In genomic region chr14:74655597-74656389, GRCh38 we compare ENCODE assay signal across 19 cellular contexts. TPM values are rescaled to one million over a fixed set of nuclear protein-coding genes. Genes with fewer than 3 reads are reported as not detected.
A peak's percentile ranks its signal among the peaks of the same experiment; 100 is the strongest.
DNase-seq lines count a peak whose midpoint lies in the region; ATAC-seq, FAIRE-seq and TF ChIP-seq lines count a peak whose summit lies in the region.
"Had no signal": no experiment of that assay in that cellular context is flagged by ENCODE, and none has a peak within 500 bp of the region (broad histone marks: within the 10 kb centered on the region; RNA-seq: fewer than 3 reads in every experiment).

No MANE protein-coding gene starts in this region.

- H3K36me3 ChIP-seq in CD4-positive, alpha-beta memory T cell (ENCODE audit: insufficient read depth, low read length): no peaks in the 10 kb centered on the region
- H3K36me3 ChIP-seq in PC-9 (ENCODE audit: low read depth) (peaks cover 23% of the 10 kb centered on the region), esophagus squamous epithelium (peaks cover 0 to 27% (median 0%) of the 10 kb centered on the region in 3 donors), osteoblast (ENCODE audit: insufficient read depth, low read length) (peaks cover 6% of the 10 kb centered on the region), pancreas (no peaks in the 10 kb centered on the region)

- H3K9me3 Mint-ChIP-seq in CD4-positive, alpha-beta memory T cell: no peaks in the 10 kb centered on the region
- H3K9me3 Mint-ChIP-seq in stimulated activated effector memory CD8-positive, alpha-beta T cell treated with anti-CD3 and anti-CD28 coated beads, Interleukin-12 subunit alpha, Interleukin-12 subunit beta, amount 100 ng/mL, for 72 hours: no peaks in the 10 kb centered on the region

- 61 to 66% methylated on average over 2 of the region's 2 CpGs for WGBS in esophagus squamous epithelium, 2 donors
- 88 to 96% methylated on average over 2 of the region's 2 CpGs for WGBS in pancreas, 2 donors

- H4K20me1 ChIP-seq in PC-9 (ENCODE audit: insufficient read depth) (no peaks in the 10 kb centered on the region), osteoblast (ENCODE audit: insufficient read depth, low read length) (no peaks in the 10 kb centered on the region)

- POLR2A ChIA-PET in CD4-positive, alpha-beta memory T cell (lab: Charles Lee; ENCODE audit: partially characterized antibody): interaction anchor here (1.3 kb wide), 1 partner anchor 37 kb away, joined by 3 read pairs; no protein-coding TSS in a partner anchor
- POLR2A ChIA-PET in PC-9 (lab: Charles Lee; ENCODE audit: unreplicated experiment): interaction anchor here (0.7 to 1.1 kb wide), 4 partner anchors 7 to 73 kb away, joined by 3 to 18 read pairs (median 6); no protein-coding TSS in a partner anchor

- H2AFZ ChIP-seq in PC-9 (no peak overlapping the region), osteoblast (ENCODE audit: low read length) (no peak overlapping the region)

- H3K4me1 Mint-ChIP-seq in CD4-positive, alpha-beta memory T cell: peaks cover 4 to 13% (median 7%) of the 10 kb centered on the region in 4 donors
- H3K4me1 Mint-ChIP-seq in stimulated activated effector memory CD8-positive, alpha-beta T cell treated with anti-CD3 and anti-CD28 coated beads, Interleukin-12 subunit alpha, Interleukin-12 subunit beta, amount 100 ng/mL, for 72 hours: peaks cover 11% of the 10 kb centered on the region

- ATAC-seq in stimulated activated effector memory CD8-positive, alpha-beta T cell treated with anti-CD3 and anti-CD28 coated beads, Interleukin-12 subunit alpha, Interleukin-12 subunit beta, amount 100 ng/mL, for 72 hours: no peak
- ATAC-seq in pancreas: no peak
- ATAC-seq: left lobe of liver, Panc1 had no signal

- CTCF ChIA-PET in CD4-positive, alpha-beta memory T cell (lab: Charles Lee; ENCODE audit: partially characterized antibody): interaction anchor here (1.0 to 1.4 kb wide), 5 partner anchors 8 to 107 kb away, joined by 3 to 5 read pairs (median 3); partner anchors contain the start of gene LTBP2
- CTCF ChIA-PET in PC-9 (lab: Charles Lee): interaction anchor here (0.9 kb wide), 1 partner anchor 44 kb away, joined by 3 read pairs; the partner anchor contains the start of gene LTBP2

- TF ChIP-seq CTCF in PC-9 (conservative IDR thresholded peaks at IDR 0.05) (no peak; the same call in 1 of the 2 replicates), esophagus squamous epithelium (IDR thresholded peaks at IDR 0.05) (no peak), osteoblast (IDR thresholded peaks at IDR 0.05; ENCODE audit: extremely low read depth, low read depth, low read length) (no peak), pancreas (IDR thresholded peaks at IDR 0.05) (no peak)

- no peaks in the 10 kb centered on the region for H3K9me2 ChIP-seq in PC-9 (ENCODE audit: insufficient read depth)

- H3K27ac Mint-ChIP-seq in CD4-positive, alpha-beta memory T cell: peak overlapping the region in 5 of 7 donors; percentile 7 to 67 (median 25)
- no peak overlapping the region for H3K27ac Mint-ChIP-seq in stimulated activated effector memory CD8-positive, alpha-beta T cell treated with anti-CD3 and anti-CD28 coated beads, Interleukin-12 subunit alpha, Interleukin-12 subunit beta, amount 100 ng/mL, for 72 hours

- H3K27me3 ChIP-seq in CD4-positive, alpha-beta memory T cell (ENCODE audit: insufficient read depth, low read length): no peaks in the 10 kb centered on the region
- H3K27me3 ChIP-seq in PC-9 (ENCODE audit: insufficient read depth, low read depth) (no peaks in the 10 kb centered on the region), esophagus squamous epithelium (no peaks in the 10 kb centered on the region), osteoblast (ENCODE audit: insufficient read depth, low read length) (no peaks in the 10 kb centered on the region), pancreas (no peaks in the 10 kb centered on the region)

- H3K27me3 Mint-ChIP-seq in CD4-positive, alpha-beta memory T cell: no peaks in the 10 kb centered on the region

- no peaks in the 10 kb centered on the region for H3K9me3 ChIP-seq in CD4-positive, alpha-beta memory T cell (ENCODE audit: control insufficient read depth in 1 of 2, low read length in 2 of 2)
- H3K9me3 ChIP-seq in PC-9 (ENCODE audit: insufficient read depth, low read depth): no peaks in the 10 kb centered on the region
- no peaks in the 10 kb centered on the region for H3K9me3 ChIP-seq in esophagus squamous epithelium
- no peaks in the 10 kb centered on the region for H3K9me3 ChIP-seq in osteoblast (ENCODE audit: low read depth, low read length)
- no peaks in the 10 kb centered on the region for H3K9me3 ChIP-seq in pancreas
- H3K9me3 ChIP-seq: HAP-1 had no signal

- H3K4me3 ChIP-seq in CD4-positive, alpha-beta memory T cell (ENCODE audit: low read length in 2 of 2): no peak overlapping the region
- H3K4me3 ChIP-seq in PC-9: no peak overlapping the region
- no peak overlapping the region for H3K4me3 ChIP-seq in esophagus squamous epithelium
- H3K4me3 ChIP-seq in osteoblast (ENCODE audit: insufficient read depth, low read length): peak overlapping the region; percentile 12
- H3K4me3 ChIP-seq in pancreas: no peak overlapping the region
- H3K4me3 ChIP-seq: HAP-1 had no signal

- H3K79me2 ChIP-seq in PC-9 (ENCODE audit: low read depth): no peaks in the 10 kb centered on the region
- peaks cover 3% of the 10 kb centered on the region for H3K79me2 ChIP-seq in osteoblast (ENCODE audit: insufficient read depth, low read length)

- intact Hi-C loops in CD4-positive, alpha-beta memory T cell (cut with micrococcal nuclease): no loop called here
- intact Hi-C loops in PC-9 (cut with micrococcal nuclease; ENCODE audit: unreplicated experiment): loop anchor here (1.0 to 5.0 kb wide), 4 partner anchors 16 to 83 kb away; no protein-coding TSS in a partner anchor
- intact Hi-C loops in esophagus squamous epithelium (cut with DNase I): no loop called here
- intact Hi-C loops in pancreas (cut with DNase I): no loop called here

- no peak for FAIRE-seq in pancreas (lab: Jason Lieb, UNC)
- FAIRE-seq: frontal cortex, GM12891, TTC549 had no signal

- no peaks in the 10 kb centered on the region for H3K4me1 ChIP-seq in CD4-positive, alpha-beta memory T cell (ENCODE audit: insufficient read depth, low read length)
- H3K4me1 ChIP-seq in PC-9 (replicated peaks; ENCODE audit: insufficient read depth): peaks cover 59% of the 10 kb centered on the region
- peaks cover 0 to 30% (median 5%) of the 10 kb centered on the region in 3 donors for H3K4me1 ChIP-seq in esophagus squamous epithelium
- H3K4me1 ChIP-seq in osteoblast (ENCODE audit: insufficient read depth, low read length): peaks cover 56% of the 10 kb centered on the region
- no peaks in the 10 kb centered on the region for H3K4me1 ChIP-seq in pancreas
- H3K4me1 ChIP-seq: HAP-1 had no signal

- no peak for DNase-seq in CD4-positive, alpha-beta memory T cell
- DNase-seq in PC-9 (peak; percentile 58 to 96), esophagus squamous epithelium (lab: John Stamatoyannopoulos, UW) (no peak), osteoblast (ENCODE audit: insufficient read length, low spot score, missing footprints) (no peak), KG1 (lab: John Stamatoyannopoulos, UW) (no peak), pancreas (no peak)
- DNase-seq in stimulated activated effector memory CD8-positive, alpha-beta T cell treated with anti-CD3 and anti-CD28 coated beads, Interleukin-12 subunit alpha, Interleukin-12 subunit beta, amount 100 ng/mL, for 72 hours (ENCODE audit: low spot score in 2 of 2): no peak
- DNase-seq in activated naive CD4-positive, alpha-beta T cell treated with Interleukin-2 at 50 U/mL for 16 hours: no peak
- DNase-seq: aorta, COR-L47, NCI-H2171, posterior cingulate gyrus had no signal

- peaks cover 18 to 32% of the 10 kb centered on the region in 2 donors for H3K36me3 Mint-ChIP-seq in CD4-positive, alpha-beta memory T cell
- peaks cover 29% of the 10 kb centered on the region for H3K36me3 Mint-ChIP-seq in stimulated activated effector memory CD8-positive, alpha-beta T cell treated with anti-CD3 and anti-CD28 coated beads, Interleukin-12 subunit alpha, Interleukin-12 subunit beta, amount 100 ng/mL, for 72 hours

- H3K4me3 Mint-ChIP-seq in CD4-positive, alpha-beta memory T cell: no peak overlapping the region
- no peak overlapping the region for H3K4me3 Mint-ChIP-seq in stimulated activated effector memory CD8-positive, alpha-beta T cell treated with anti-CD3 and anti-CD28 coated beads, Interleukin-12 subunit alpha, Interleukin-12 subunit beta, amount 100 ng/mL, for 72 hours

- H3K4me2 ChIP-seq in PC-9: peak overlapping the region; percentile 47
- peak overlapping the region; percentile 52 for H3K4me2 ChIP-seq in osteoblast (ENCODE audit: insufficient read depth, low read length)
- H3K4me2 ChIP-seq: KMS-11 had no signal

- H3F3A ChIP-seq in PC-9 (ENCODE audit: insufficient read depth, low read depth): peaks cover 33% of the 10 kb centered on the region

- TF ChIP-seq POLR2A in esophagus squamous epithelium (IDR thresholded peaks at IDR 0.05): no peak

- H3K27ac ChIP-seq in CD4-positive, alpha-beta memory T cell (ENCODE audit: low read depth, low read length): no peak overlapping the region
- H3K27ac ChIP-seq in PC-9: peak overlapping the region; percentile 78
- H3K27ac ChIP-seq in esophagus squamous epithelium: peak overlapping the region in 3 of 4 donors; percentile 30 to 68 (median 43)
- H3K27ac ChIP-seq in osteoblast (ENCODE audit: low read depth, low read length): peak overlapping the region; percentile 70
- no peak overlapping the region for H3K27ac ChIP-seq in pancreas
- H3K27ac ChIP-seq: KMS-11 had no signal

- no TSS peak for BruUV-seq in PC-9 (replicated peaks; lab: Mats Ljungman, UMichigan)

RNA-seq across cellular contexts. Expression of gene LTBP2, which starts 43.8 kb away (rescaled TPM):
- total RNA-seq in CD4-positive, alpha-beta memory T cell: under 1 TPM; 0.36 to 0.44 TPM
- under 1 TPM; 0.11 to 0.36 TPM for polyA plus RNA-seq in CD4-positive, alpha-beta memory T cell
- total RNA-seq in PC-9 (2021) (121 and 124 TPM in 2 replicates), esophagus squamous epithelium (10 to 100 TPM; 10.3 to 41.6 (median 17.0) TPM), osteoblast (493 and 546 TPM in 2 replicates), pancreas (10 to 100 TPM in 2 of 6 donors, 1 to 10 TPM in 4; 3.3 to 18.1 (median 5.5) TPM)
- polyA plus RNA-seq in pancreas: 1 to 10 TPM; 1.8 to 2.5 TPM

RNA-seq across cellular contexts. Expression of gene AREL1, which starts 57.1 kb away (rescaled TPM):
- total RNA-seq in CD4-positive, alpha-beta memory T cell: 10 to 100 TPM; 44.4 to 46.1 TPM
- 10 to 100 TPM; 16.2 to 24.2 TPM for polyA plus RNA-seq in CD4-positive, alpha-beta memory T cell
- total RNA-seq in PC-9 (2021): 98.4 and 108 TPM in 2 replicates
- 10 to 100 TPM; 17.0 to 21.6 (median 19.8) TPM for total RNA-seq in esophagus squamous epithelium
- 27.9 and 29.2 TPM in 2 replicates for total RNA-seq in osteoblast
- 10 to 100 TPM; 11.1 to 20.9 (median 15.2) TPM for total RNA-seq in pancreas
- 10 to 100 TPM in 1 of 2 donors, 1 to 10 TPM in 1; 7.6 to 10.3 TPM for polyA plus RNA-seq in pancreas

RNA-seq across cellular contexts. Expression of gene FCF1, which starts 57.2 kb away (rescaled TPM):
- total RNA-seq in CD4-positive, alpha-beta memory T cell: 10 to 100 TPM; 57.5 to 57.9 TPM
- polyA plus RNA-seq in CD4-positive, alpha-beta memory T cell: 10 to 100 TPM; 28.6 to 35.5 TPM
- total RNA-seq in PC-9 (2021) (175 and 191 TPM in 2 replicates), esophagus squamous epithelium (10 to 100 TPM; 27.9 to 39.5 (median 30.2) TPM), osteoblast (33.3 and 35.1 TPM in 2 replicates), pancreas (10 to 100 TPM in 5 of 6 donors, 1 to 10 TPM in 1; 8.1 to 26.9 (median 17.2) TPM)
- polyA plus RNA-seq in pancreas: 10 to 100 TPM in 1 of 2 donors, 1 to 10 TPM in 1; 2.5 to 12.9 TPM

Comparison
In these comparisons a context has a peak if more than half of its experiments do, and no peak if none do; other contexts are left out.
1. DNase-seq: peak in PC-9 (2 of 2); none in CD4-positive, alpha-beta memory T cell (0 of 5), esophagus squamous epithelium (single experiment), osteoblast (single experiment), stimulated activated effector memory CD8-positive, alpha-beta T cell treated with anti-CD3 and anti-CD28 coated beads, Interleukin-12 subunit alpha, Interleukin-12 subunit beta, amount 100 ng/mL, for 72 hours (0 of 2), activated naive CD4-positive, alpha-beta T cell treated with Interleukin-2 at 50 U/mL for 16 hours (single experiment), KG1 (single experiment) and pancreas (0 of 6).
2. H3K27ac ChIP-seq: peak in PC-9 (single experiment), esophagus squamous epithelium (3 of 4) and osteoblast (single experiment); none in CD4-positive, alpha-beta memory T cell (single experiment) and pancreas (0 of 4).